ENCODE assay signal across 1 cellular context in genomic region chr7:77866791-77867190, GRCh38.
TF ChIP-seq lines count a peak whose summit lies in the region.

No MANE protein-coding gene starts in this region.

TF ChIP-seq in HepG2, 621 proteins besides CTCF, POLR2A, EP300 and RAD21 (continued from another document and continues in another):
- TF ChIP-seq RCOR2 (CRISPR knock-in tag; IDR thresholded peaks at IDR 0.05) (no peak), TCF7L2 (IDR thresholded peaks at IDR 0.05; ENCODE audit: low read depth, low read length) (no peak), CBX5 (CRISPR knock-in tag; IDR thresholded peaks at IDR 0.05; ENCODE audit: borderline replicate concordance) (no peak), ZNF768 (CRISPR knock-in tag; IDR thresholded peaks at IDR 0.05) (no peak), ZNF616 (CRISPR knock-in tag; IDR thresholded peaks at IDR 0.05; ENCODE audit: low read depth) (no peak), TEF (CRISPR knock-in tag; IDR thresholded peaks at IDR 0.05) (no peak), MIXL1 (CRISPR knock-in tag; IDR thresholded peaks at IDR 0.05) (peak; percentile 81), SIN3B (IDR thresholded peaks at IDR 0.05; ENCODE audit: low read length) (no peak), ZNF775 (CRISPR knock-in tag; IDR thresholded peaks at IDR 0.05; ENCODE audit: borderline replicate concordance) (no peak), ZSCAN22 (CRISPR knock-in tag; IDR thresholded peaks at IDR 0.05) (no peak), ZMYM2 (CRISPR knock-in tag; IDR thresholded peaks at IDR 0.05) (no peak), ZNF350 (CRISPR knock-in tag; IDR thresholded peaks at IDR 0.05; ENCODE audit: borderline replicate concordance, low read depth) (no peak), ASH2L (IDR thresholded peaks at IDR 0.05; ENCODE audit: insufficient read length, low read depth, low read length) (no peak), ATF2 (CRISPR knock-in tag; IDR thresholded peaks at IDR 0.05) (peak; percentile 50; the same call in 1 of the 2 replicates), ZNF709 (CRISPR knock-in tag; IDR thresholded peaks at IDR 0.05) (no peak), ZBTB4 (CRISPR knock-in tag; IDR thresholded peaks at IDR 0.05; ENCODE audit: borderline replicate concordance) (no peak), ZNF563 (CRISPR knock-in tag; IDR thresholded peaks at IDR 0.05) (no peak), HNF1A (IDR thresholded peaks at IDR 0.05; ENCODE audit: low read depth) (peak; percentile 71), HNF1A (CRISPR knock-in tag; IDR thresholded peaks at IDR 0.05; ENCODE audit: borderline replicate concordance) (no peak), ZBTB1 (CRISPR knock-in tag; IDR thresholded peaks at IDR 0.05; ENCODE audit: borderline replicate concordance) (no peak), THAP7 (CRISPR knock-in tag; IDR thresholded peaks at IDR 0.05) (no peak), ZNF724P (CRISPR knock-in tag; IDR thresholded peaks at IDR 0.05; ENCODE audit: borderline replicate concordance) (no peak), ZNF782 (CRISPR knock-in tag; IDR thresholded peaks at IDR 0.05; ENCODE audit: borderline replicate concordance) (no peak), ZFP82 (CRISPR knock-in tag; IDR thresholded peaks at IDR 0.05; ENCODE audit: borderline replicate concordance) (no peak), TCF12 (IDR thresholded peaks at IDR 0.05) (no peak), TCF12 (CRISPR knock-in tag; IDR thresholded peaks at IDR 0.05) (no peak), USF2 (IDR thresholded peaks at IDR 0.05; ENCODE audit: low read depth, low read length) (peak; percentile 42; the same call in 1 of the 2 replicates), USF2 (CRISPR knock-in tag; IDR thresholded peaks at IDR 0.05; ENCODE audit: borderline replicate concordance) (no peak; the same call in 1 of the 2 replicates), ZNF792 (CRISPR knock-in tag; IDR thresholded peaks at IDR 0.05) (no peak), RAD51 (IDR thresholded peaks at IDR 0.05; ENCODE audit: borderline replicate concordance) (0 out of 2 replicates have a peak, but pooled peaks have one; percentile 16), NFIC (IDR thresholded peaks at IDR 0.05; ENCODE audit: low read length) (no peak), ARID5B (CRISPR knock-in tag; IDR thresholded peaks at IDR 0.05) (peak; percentile 42; the same call in 1 of the 2 replicates), ZNF143 (CRISPR knock-in tag; IDR thresholded peaks at IDR 0.05) (no peak), NFRKB (IDR thresholded peaks at IDR 0.05) (no peak), ZNF333 (CRISPR knock-in tag; IDR thresholded peaks at IDR 0.05; ENCODE audit: borderline replicate concordance) (no peak), ZBTB3 (CRISPR knock-in tag; IDR thresholded peaks at IDR 0.05; ENCODE audit: borderline replicate concordance, low read depth) (no peak), MXD3 (CRISPR knock-in tag; IDR thresholded peaks at IDR 0.05) (no peak), ATF5 (CRISPR knock-in tag; IDR thresholded peaks at IDR 0.05; ENCODE audit: low read depth) (no peak), ZSCAN25 (CRISPR knock-in tag; IDR thresholded peaks at IDR 0.05) (no peak), ZNF512 (CRISPR knock-in tag; IDR thresholded peaks at IDR 0.05) (no peak), ELK4 (CRISPR knock-in tag; IDR thresholded peaks at IDR 0.05; ENCODE audit: borderline replicate concordance) (no peak), ZNF816 (CRISPR knock-in tag; IDR thresholded peaks at IDR 0.05; ENCODE audit: borderline replicate concordance) (no peak)
